In genomic region chr5:179697993-179698934, GRCh38 we compare ENCODE assay signal across 9 cellular contexts. TPM values are rescaled to one million over a fixed set of nuclear protein-coding genes. Genes with fewer than 3 reads are reported as not detected.
A peak's percentile ranks its signal among the peaks of the same experiment; 100 is the strongest.
DNase-seq lines count a peak whose midpoint lies in the region; ATAC-seq, FAIRE-seq and TF ChIP-seq lines count a peak whose summit lies in the region.
"Had no signal": no experiment of that assay in that cellular context is flagged by ENCODE, and none has a peak within 500 bp of the region (broad histone marks: within the 10 kb centered on the region; RNA-seq: fewer than 3 reads in every experiment).

No MANE protein-coding gene starts in this region.

- peak overlapping the region; percentile 82 to 84 for H3K4me3 ChIP-seq in kidney (ENCODE audit: low read length in 2 of 2)

- H3K27ac ChIP-seq in kidney (ENCODE audit: low read depth in 2 of 2, low read length in 2 of 2): peak overlapping the region; percentile 93 to 97

- peak; percentile 52 for FAIRE-seq in kidney (lab: Jason Lieb, UNC)
- FAIRE-seq: colon had no signal

- ATAC-seq in GM19035 (IDR thresholded peaks at IDR 0.05; ENCODE audit: unreplicated experiment): peak; percentile 89
- peak; percentile 89 for ATAC-seq in HG03354 (IDR thresholded peaks at IDR 0.05; ENCODE audit: poor library complexity, severe bottlenecking, unreplicated experiment)
- ATAC-seq in activated CD4-positive, CD25-positive, alpha-beta regulatory T cell treated with anti-CD3 and anti-CD28 coated beads, Interleukin-2, amount 50 U/mL, for 24 hours: peak; percentile 87 to 90

- peaks cover 2 to 10% of the 10 kb centered on the region in 2 donors for H3K4me1 ChIP-seq in kidney (ENCODE audit: control insufficient read depth in 1 of 2, insufficient read depth in 1 of 2, low read depth in 1 of 2, low read length in 2 of 2)

- H3K36me3 ChIP-seq in kidney (ENCODE audit: control insufficient read depth in 1 of 2, insufficient read depth in 2 of 2, low read length in 2 of 2): peaks cover 0 to 2% of the 10 kb centered on the region in 2 donors

- no peaks in the 10 kb centered on the region for H3K9me3 ChIP-seq in kidney (ENCODE audit: control insufficient read depth in 1 of 2, low read length in 2 of 2)

- H3K9ac ChIP-seq in kidney (ENCODE audit: low read length in 2 of 2): peak overlapping the region; percentile 77 to 95

- intact Hi-C loops in kidney (cut with DNase I): no loop called here

- DNase-seq in AG20443 (ENCODE audit: low spot score) (peak; percentile 99), NCI-H446 (lab: John Stamatoyannopoulos, UW) (peak; percentile 98 to 99), cerebellum (ENCODE audit: low spot score) (peak; percentile 100), kidney (peak; percentile 100)
- peak; percentile 96 to 98 for DNase-seq in stimulated activated CD4-positive, alpha-beta T cell treated with anti-CD3 and anti-CD28 coated beads, Interleukin-15, amount 100 ng/mL, for 1 hour (ENCODE audit: low read depth in 1 of 2, low spot score in 1 of 2)

- TF ChIP-seq CTCF in kidney (IDR thresholded peaks at IDR 0.05; ENCODE audit: borderline replicate concordance, extremely low read depth, insufficient read depth): no peak

RNA-seq across cellular contexts. Expression of gene CANX, which starts 0.5 kb away (rescaled TPM):
- total RNA-seq in cerebellum: 288 TPM
- total RNA-seq in kidney: 824 TPM
- 208 TPM for polyA plus RNA-seq in kidney (ENCODE audit: insufficient read depth, low read depth, low replicate concordance)

RNA-seq across cellular contexts. Expression of gene CBY3, which starts 17.4 kb away (rescaled TPM):
- total RNA-seq in cerebellum (0.64 TPM), kidney (not detected)
- not detected for polyA plus RNA-seq in kidney (ENCODE audit: insufficient read depth, low read depth, low replicate concordance)

RNA-seq across cellular contexts. Expression of gene MAML1, which starts 34.4 kb away (rescaled TPM):
- total RNA-seq in cerebellum: 22.8 TPM
- 26.8 TPM for total RNA-seq in kidney
- polyA plus RNA-seq in kidney (ENCODE audit: insufficient read depth, low read depth, low replicate concordance): 5.3 TPM

Comparison
In these comparisons a context has a peak if more than half of its experiments do, and no peak if none do; other contexts are left out.
1. Peak in every context shown above with its lines: DNase-seq, ATAC-seq, H3K4me3 ChIP-seq and H3K27ac ChIP-seq.